Comparison of ENCODE assay signal across 18 cellular contexts in the genomic region with DNA sequence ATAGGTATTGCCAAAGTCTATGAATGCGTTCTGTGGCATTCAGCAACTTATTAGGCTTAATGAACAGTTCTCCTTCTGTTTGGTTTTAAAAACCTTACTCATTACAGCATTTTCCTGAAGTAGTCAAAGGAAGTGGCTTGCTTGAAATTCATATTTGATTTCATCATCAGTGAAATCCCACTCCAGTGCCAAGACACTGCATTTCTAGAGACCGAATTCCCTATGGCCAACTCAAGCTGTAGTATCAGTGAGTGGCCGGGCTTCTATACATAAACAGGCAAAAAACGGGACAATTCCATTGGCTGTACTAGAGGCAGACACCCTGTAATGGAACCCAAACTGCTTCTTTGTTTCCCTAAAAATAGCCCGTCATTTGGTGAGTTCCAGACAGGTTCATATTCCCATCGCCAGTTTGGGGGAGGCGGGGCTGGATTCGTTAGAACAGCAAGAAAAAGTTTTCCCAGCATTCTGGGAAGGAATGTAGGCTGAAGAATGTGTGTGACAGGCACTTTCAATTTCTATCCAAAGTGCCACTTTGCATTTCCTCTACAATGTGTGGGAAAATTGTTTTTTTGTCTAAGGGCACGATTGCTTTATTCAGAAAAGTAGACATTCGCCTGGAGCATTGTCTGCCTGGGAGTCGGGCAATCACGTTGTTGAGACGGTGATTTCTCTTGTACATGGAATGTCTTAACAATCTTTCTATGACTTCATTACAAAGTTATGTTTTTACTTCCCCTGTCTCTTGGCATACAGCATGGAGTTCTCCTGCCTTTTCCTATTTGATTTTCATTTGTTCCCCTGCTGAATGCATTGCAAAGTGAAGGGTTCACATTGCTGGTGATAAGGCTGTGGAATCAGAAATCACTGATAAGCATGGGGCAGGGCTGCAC.
DNase-seq lines count a peak whose midpoint lies in the region; ATAC-seq and TF ChIP-seq lines count a peak whose summit lies in the region.
"Had no signal": no experiment of that assay in that cellular context is flagged by ENCODE, and none has a peak within 500 bp of the region (broad histone marks: within the 10 kb centered on the region; RNA-seq: fewer than 3 reads in every experiment).

No MANE protein-coding gene starts in this region.

- H3K4me3 ChIP-seq in coronary artery (peak overlapping the region; percentile 56), thyroid gland (replicated peaks in 1 of 3) (no peak overlapping the region)
- H3K4me3 ChIP-seq: sigmoid colon had no signal

- no peak for ATAC-seq in GM21737 (IDR thresholded peaks at IDR 0.05; ENCODE audit: unreplicated experiment)
- ATAC-seq: activated CD8-positive, alpha-beta T cell treated with anti-CD3 and anti-CD28 coated beads for 36 hours; effector memory CD8-positive, alpha-beta T cell; left colon; stimulated activated naive B cell treated with anti-CD40 and anti-IgM and Interleukin-4, amounts not matched to agents 10 μg/mL and 1 μg/mL and 100 μg/mL, for 72 hours had no signal

- H3K4me1 ChIP-seq in thyroid gland: peaks cover 0 to 7% of the 10 kb centered on the region in 2 donors
- H3K4me1 ChIP-seq: sigmoid colon had no signal

- DNase-seq in AG08395 (ENCODE audit: low spot score): peak; percentile 14
- DNase-seq in HT1080 (ENCODE audit: low read depth): peak; percentile 35
- DNase-seq in coronary artery (ENCODE audit: low spot score): no peak
- peak; percentile 1 to 51 for DNase-seq in lung microvascular endothelial cell (ENCODE audit: low read depth in 2 of 2)
- DNase-seq in DMS153 treated with DMSO at 0.1 percent for 48 hours (lab: John Stamatoyannopoulos, UW; ENCODE audit: unreplicated experiment): no peak
- DNase-seq in thyroid gland: no peak
- no peak for DNase-seq in activated CD4-positive, alpha-beta T cell treated with anti-CD3 and anti-CD28 coated beads for 4 hours
- DNase-seq: activated CD8-positive, alpha-beta T cell treated with anti-CD3 and anti-CD28 coated beads for 36 hours; aorta; effector memory CD8-positive, alpha-beta T cell; H7; head of caudate nucleus; left colon; NCI-H1417; nephron progenitor cell; sigmoid colon; stimulated activated naive B cell treated with anti-CD40 and anti-IgM and Interleukin-4, amounts not matched to agents 10 μg/mL and 1 μg/mL and 100 μg/mL, for 72 hours had no signal

- no peaks in the 10 kb centered on the region for H3K36me3 ChIP-seq in thyroid gland
- H3K36me3 ChIP-seq: sigmoid colon had no signal

- no peaks in the 10 kb centered on the region for H3K27me3 ChIP-seq in thyroid gland
- H3K27me3 ChIP-seq: sigmoid colon had no signal

- intact Hi-C loops in thyroid gland (cut with DNase I): no loop called here

- WGBS in thyroid gland, 2 donors: 72 to 74% methylated on average over 13 of the region's 13 CpGs

- no peaks in the 10 kb centered on the region for H3K9me3 ChIP-seq in thyroid gland
- H3K9me3 ChIP-seq: sigmoid colon had no signal

- no peak for TF ChIP-seq POLR2A in thyroid gland (IDR thresholded peaks at IDR 0.05)

- TF ChIP-seq CTCF in coronary artery (IDR thresholded peaks at IDR 0.05) (no peak), thyroid gland (IDR thresholded peaks at IDR 0.05) (no peak)

- H3K27ac ChIP-seq in coronary artery (no peak overlapping the region), thyroid gland (no peak overlapping the region)
- H3K27ac ChIP-seq: sigmoid colon had no signal

Comparison
In these comparisons a context has a peak if more than half of its experiments do, and no peak if none do; other contexts are left out.
1. DNase-seq: peak in AG08395 (single experiment), HT1080 (single experiment) and lung microvascular endothelial cell (2 of 2); none in coronary artery (single experiment), DMS153 treated with DMSO at 0.1 percent for 48 hours (single experiment), thyroid gland (0 of 2) and activated CD4-positive, alpha-beta T cell treated with anti-CD3 and anti-CD28 coated beads for 4 hours (0 of 2).